In the genomic region with DNA sequence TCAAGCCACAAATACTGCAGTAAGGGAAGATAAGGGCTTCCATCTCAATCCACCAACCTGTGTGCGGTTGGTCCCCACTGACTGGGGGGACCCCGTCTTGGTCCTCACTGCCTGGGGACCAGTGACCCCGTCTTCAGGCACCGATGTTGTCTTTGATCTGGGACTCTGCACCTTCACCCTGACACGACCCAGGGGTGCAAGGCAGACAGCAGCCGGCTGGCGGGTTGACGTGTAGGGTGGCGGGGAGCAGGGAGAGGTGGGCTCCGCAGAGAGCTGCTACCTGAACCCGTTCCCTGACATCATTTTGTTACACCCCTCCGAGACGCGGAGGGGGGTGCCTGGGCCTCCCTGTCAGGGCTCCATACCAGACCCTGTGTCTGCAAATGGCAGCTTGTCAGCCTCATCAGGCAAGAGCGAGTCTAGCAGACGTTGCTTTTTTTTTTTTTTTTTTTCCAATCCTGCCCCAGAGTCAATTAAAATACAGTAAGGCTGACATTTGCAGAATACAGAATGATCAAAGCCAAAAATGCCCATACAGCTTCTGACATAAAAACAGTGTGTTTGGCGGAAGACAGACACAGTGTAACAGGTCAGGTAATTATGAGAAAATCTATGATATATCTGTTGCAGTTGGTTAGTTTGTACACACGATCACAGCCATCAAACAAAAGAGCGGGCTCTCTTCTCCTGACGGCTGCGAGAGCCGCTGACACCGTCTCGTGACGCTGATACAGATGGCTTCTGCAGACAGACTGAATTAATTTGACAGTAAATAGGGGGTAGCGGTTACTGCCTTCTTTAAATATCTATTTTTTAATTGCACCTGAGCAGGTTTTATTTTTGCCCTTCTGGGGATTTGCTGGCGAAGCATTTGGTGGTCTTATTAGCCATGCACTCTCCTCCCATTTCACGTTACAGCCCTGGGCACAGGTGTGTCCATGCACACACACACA, we compare ENCODE assay signal across 21 cellular contexts.
DNase-seq lines count a peak whose midpoint lies in the region; ATAC-seq, FAIRE-seq and TF ChIP-seq lines count a peak whose summit lies in the region.
"Had no signal": no experiment of that assay in that cellular context is flagged by ENCODE, and none has a peak within 500 bp of the region (broad histone marks: within the 10 kb centered on the region; RNA-seq: fewer than 3 reads in every experiment).

No MANE protein-coding gene starts in this region.

- H3K27me3 ChIP-seq in H1 (replicated peaks in 1 of 4; ENCODE audit: control insufficient read depth in 3 of 4, extremely low read depth in 1 of 4, insufficient read depth in 3 of 4, low read length in 3 of 4) (no peaks in the 10 kb centered on the region), spleen (replicated peaks in 1 of 7) (peaks cover 0 to 3% (median 0%) of the 10 kb centered on the region in 7 donors), body of pancreas (no peaks in the 10 kb centered on the region), adrenal gland (no peaks in the 10 kb centered on the region)
- H3K27me3 ChIP-seq: SJSA1 had no signal

- no peak overlapping the region for H2BK120ac ChIP-seq in H1 (replicated peaks; ENCODE audit: low read depth, low read length)

- H3K36me3 ChIP-seq in H1 (ENCODE audit: control insufficient read depth in 2 of 4, insufficient read depth in 4 of 4, low read length in 3 of 4): no peaks in the 10 kb centered on the region
- no peaks in the 10 kb centered on the region for H3K36me3 ChIP-seq in spleen
- no peaks in the 10 kb centered on the region for H3K36me3 ChIP-seq in body of pancreas (replicated peaks in 1 of 2; ENCODE audit: insufficient read depth in 1 of 2, low read depth in 2 of 2)
- no peaks in the 10 kb centered on the region for H3K36me3 ChIP-seq in adrenal gland (replicated peaks in 1 of 2)
- H3K36me3 ChIP-seq: neutrophil, SJSA1 had no signal

- TF ChIP-seq CTCF in H1 (IDR thresholded peaks at IDR 0.05; ENCODE audit: control extremely low read depth in 1 of 3, insufficient read depth in 1 of 3, low read depth in 1 of 3, low read length in 3 of 3) (no peak), spleen (IDR thresholded peaks at IDR 0.05 in 8 of 11, conservative IDR thresholded peaks at IDR 0.05 in 3 of 11) (no peak), body of pancreas (IDR thresholded peaks at IDR 0.05) (no peak), adrenal gland (IDR thresholded peaks at IDR 0.05) (no peak)

- H3K23ac ChIP-seq in H1 (ENCODE audit: insufficient read length): no peak overlapping the region

- peaks cover 8% of the 10 kb centered on the region for H3K9me3 Mint-ChIP-seq in activated CD8-positive, alpha-beta T cell treated with anti-CD3 and anti-CD28 coated beads, Interleukin-2, amount 10 ng/mL, durations not matched to agents 7 days and 5 days (ENCODE audit: insufficient read depth)

- H3K18ac ChIP-seq in H1 (ENCODE audit: extremely low read depth, low read length): peak overlapping the region; percentile 24; the same call in 1 of the 2 replicates

- CTCF ChIA-PET in activated CD8-positive, alpha-beta T cell treated with anti-CD3 and anti-CD28 coated beads, Interleukin-2, amount 10 ng/mL, durations not matched to agents 7 days and 5 days (lab: Charles Lee): no interaction called here
- CTCF ChIA-PET in H1 (lab: Charles Lee; ENCODE audit: partially characterized antibody): no interaction called here

- no peak overlapping the region for H4K91ac ChIP-seq in H1 (replicated peaks; ENCODE audit: insufficient read length, low read length)

- no peaks in the 10 kb centered on the region for H3K23me2 ChIP-seq in H1 (ENCODE audit: low read depth, low read length)

- no peak overlapping the region for H4K8ac ChIP-seq in H1 (ENCODE audit: extremely low read depth, insufficient read depth, low read length)

- H3K79me1 ChIP-seq in H1 (ENCODE audit: low read depth, low read length): no peaks in the 10 kb centered on the region

- no peak overlapping the region for H3K27ac ChIP-seq in H1 (ENCODE audit: low read depth, low read length)
- no peak overlapping the region for H3K27ac ChIP-seq in spleen
- H3K27ac ChIP-seq in body of pancreas: no peak overlapping the region
- no peak overlapping the region for H3K27ac ChIP-seq in adrenal gland
- H3K27ac ChIP-seq: neutrophil, PC-9, SJSA1 had no signal

- no peaks in the 10 kb centered on the region for H4K20me1 ChIP-seq in H1 (replicated peaks in 1 of 2; ENCODE audit: control insufficient read depth in 1 of 2, insufficient read depth in 2 of 2, low read length in 2 of 2)

- FAIRE-seq in H1 (lab: Jason Lieb, UNC): no peak
- FAIRE-seq: A204.1 had no signal

- H2AK5ac ChIP-seq in H1 (ENCODE audit: low read depth, low read length): no peak overlapping the region

- intact Hi-C loops in spleen (cut with DNase I; ENCODE audit: low total_unique reads) (no loop called here), body of pancreas (cut with DNase I) (no loop called here), adrenal gland (cut with DNase I) (no loop called here)

- TF ChIP-seq POLR2A in H1 (IDR thresholded peaks at IDR 0.05; ENCODE audit: control extremely low read depth in 1 of 2, low read depth in 2 of 2, low read length in 2 of 2) (no peak), spleen (IDR thresholded peaks at IDR 0.05) (no peak), body of pancreas (IDR thresholded peaks at IDR 0.05) (no peak), adrenal gland (IDR thresholded peaks at IDR 0.05) (no peak)

- peak overlapping the region; percentile 61; the same call in 1 of the 2 replicates for H2BK15ac ChIP-seq in H1 (ENCODE audit: low read length)

- peaks cover 6 to 7% of the 10 kb centered on the region in 2 experiments; a peak in 3 of 4 replicates for H3K9me3 ChIP-seq in H1 (ENCODE audit: insufficient read depth in 2 of 2, low read depth in 1 of 2, low read length in 1 of 2)
- peaks cover 3 to 42% (median 13%) of the 10 kb centered on the region in 8 donors for H3K9me3 ChIP-seq in spleen
- peaks cover 0 to 23% (median 0%) of the 10 kb centered on the region in 3 donors for H3K9me3 ChIP-seq in body of pancreas
- peaks cover 0 to 8% (median 0%) of the 10 kb centered on the region in 3 donors for H3K9me3 ChIP-seq in adrenal gland (replicated peaks in 1 of 3)
- H3K9me3 ChIP-seq: SJSA1 had no signal

- WGBS in H1 (ENCODE audit: extremely low coverage in 1 of 2, insufficient coverage in 1 of 2, insufficient read length in 1 of 2, insufficient replicate concordance in 2 of 2, low coverage in 1 of 2, low lambda C conversion rate in 2 of 2, missing lambda C conversion rate in 1 of 2), 2 experiments: 90% methylated on average over 27 of the region's 28 CpGs; no CpG with 5 or more reads in 1 of the 2 experiments
- WGBS in spleen, 5 donors: 67 to 76% (median 71%) methylated on average over 26 to 28 of the region's 28 CpGs
- 37 to 48% methylated on average over 28 of the region's 28 CpGs for WGBS in body of pancreas, 2 donors
- 41 to 52% (median 50%) methylated on average over 28 of the region's 28 CpGs for WGBS in adrenal gland, 4 donors

- DNase-seq in activated T-cell treated with anti-CD3 and anti-CD28 coated beads, Interleukin-2, amount 50 U/mL, for 1 hour: peak; percentile 21
- DNase-seq in activated T-cell treated with anti-CD3 and anti-CD28 coated beads, Interleukin-2, amount 50 U/mL, for 48 hours: no peak
- DNase-seq in activated CD8-positive, alpha-beta T cell treated with anti-CD3 and anti-CD28 coated beads, Interleukin-2, amount 10 ng/mL, durations not matched to agents 7 days and 5 days: no peak
- DNase-seq in H1 (ENCODE audit: low read depth in 1 of 2, low spot score in 2 of 2) (no peak), spleen (peak; percentile 27), body of pancreas (no peak), adrenal gland (no peak), DMS79 (lab: John Stamatoyannopoulos, UW) (no peak)
- DNase-seq: amygdala, dermis blood vessel endothelial cell, Karpas-422, left ventricle myocardium superior, NCI-H1930, NCI-H226, NCI-H774, PC-9, T-helper 9 cell had no signal

- peak overlapping the region; percentile 90 for H3K27ac Mint-ChIP-seq in activated CD8-positive, alpha-beta T cell treated with anti-CD3 and anti-CD28 coated beads, Interleukin-2, amount 10 ng/mL, durations not matched to agents 7 days and 5 days
- H3K27ac Mint-ChIP-seq: B cell had no signal

- peak overlapping the region; percentile 46 for H3K4me3 Mint-ChIP-seq in activated CD8-positive, alpha-beta T cell treated with anti-CD3 and anti-CD28 coated beads, Interleukin-2, amount 10 ng/mL, durations not matched to agents 7 days and 5 days
- H3K4me3 Mint-ChIP-seq: B cell had no signal

- no peak overlapping the region for H3K4me3 ChIP-seq in H1 (ENCODE audit: extremely low read depth in 1 of 4, insufficient read depth in 2 of 4, low read depth in 3 of 4, low read length in 4 of 4)
- H3K4me3 ChIP-seq in spleen: no peak overlapping the region
- H3K4me3 ChIP-seq in body of pancreas: no peak overlapping the region
- no peak overlapping the region for H3K4me3 ChIP-seq in adrenal gland
- H3K4me3 ChIP-seq: PC-9, SJSA1 had no signal

- no peak overlapping the region; the same call in 1 of the 2 replicates for H2BK5ac ChIP-seq in H1 (ENCODE audit: low read depth, low read length)

- 0 out of 2 replicates have a peak overlapping the region, but pooled peaks have one; percentile 14 for H2AFZ ChIP-seq in H1 (ENCODE audit: low read length)
- H2AFZ ChIP-seq: PC-9 had no signal

- POLR2A ChIA-PET in activated CD8-positive, alpha-beta T cell treated with anti-CD3 and anti-CD28 coated beads, Interleukin-2, amount 10 ng/mL, durations not matched to agents 7 days and 5 days (lab: Charles Lee): no interaction called here
- POLR2A ChIA-PET in H1 (lab: Charles Lee; ENCODE audit: partially characterized antibody): no interaction called here

- H3K4me1 ChIP-seq in H1 (replicated peaks in 1 of 4; ENCODE audit: control insufficient read depth in 3 of 4, insufficient read depth in 4 of 4, low read length in 3 of 4): no peaks in the 10 kb centered on the region; a peak in 1 of 7 replicates
- no peaks in the 10 kb centered on the region for H3K4me1 ChIP-seq in spleen
- H3K4me1 ChIP-seq in body of pancreas: no peaks in the 10 kb centered on the region
- H3K4me1 ChIP-seq in adrenal gland (replicated peaks in 1 of 2): no peaks in the 10 kb centered on the region
- H3K4me1 ChIP-seq: SJSA1 had no signal

- no peak overlapping the region for H3K56ac ChIP-seq in H1 (replicated peaks; ENCODE audit: insufficient read length, low read depth, low read length)

- H3K79me2 ChIP-seq in H1 (ENCODE audit: control insufficient read depth in 1 of 2, insufficient read depth in 2 of 2, low read length in 2 of 2): no peaks in the 10 kb centered on the region

- no peaks in the 10 kb centered on the region for H3K36me3 Mint-ChIP-seq in activated CD8-positive, alpha-beta T cell treated with anti-CD3 and anti-CD28 coated beads, Interleukin-2, amount 10 ng/mL, durations not matched to agents 7 days and 5 days (ENCODE audit: low read depth)

- no peak overlapping the region for H3K4me2 ChIP-seq in H1 (ENCODE audit: insufficient read depth in 1 of 2, low read depth in 2 of 2, low read length in 2 of 2)
- H3K4me2 ChIP-seq: PC-9 had no signal

- no peak overlapping the region for H3K9ac ChIP-seq in H1 (replicated peaks in 1 of 4; ENCODE audit: extremely low read depth in 1 of 4, low read depth in 3 of 4, low read length in 3 of 4)

- peak overlapping the region; percentile 96 for H3K4ac ChIP-seq in H1 (replicated peaks; ENCODE audit: insufficient read length, low read depth, low read length)

- peaks cover 13% of the 10 kb centered on the region for H3K4me1 Mint-ChIP-seq in activated CD8-positive, alpha-beta T cell treated with anti-CD3 and anti-CD28 coated beads, Interleukin-2, amount 10 ng/mL, durations not matched to agents 7 days and 5 days (ENCODE audit: low read depth)
- H3K4me1 Mint-ChIP-seq: B cell had no signal

- TF ChIP-seq EP300 in H1 (IDR thresholded peaks at IDR 0.05; ENCODE audit: borderline replicate concordance in 1 of 2, low read depth in 2 of 2, low read length in 2 of 2): no peak

- H2BK20ac ChIP-seq in H1 (ENCODE audit: low read length): no peak overlapping the region

- no peak overlapping the region for H4K5ac ChIP-seq in H1 (ENCODE audit: insufficient read length, low read depth, low read length)

- 0 out of 2 replicates have a peak overlapping the region, but pooled peaks have one; percentile 17 for H2BK12ac ChIP-seq in H1 (ENCODE audit: low read depth, low read length)

- H3K14ac ChIP-seq in H1 (ENCODE audit: insufficient read length): no peak overlapping the region

- no peaks in the 10 kb centered on the region for H3K27me3 Mint-ChIP-seq in activated CD8-positive, alpha-beta T cell treated with anti-CD3 and anti-CD28 coated beads, Interleukin-2, amount 10 ng/mL, durations not matched to agents 7 days and 5 days (ENCODE audit: low read depth)
- H3K27me3 Mint-ChIP-seq: B cell had no signal

- ATAC-seq in activated CD8-positive, alpha-beta T cell treated with anti-CD3 and anti-CD28 coated beads, Interleukin-2, amount 10 ng/mL, durations not matched to agents 7 days and 5 days: peak; percentile 43
- no peak for ATAC-seq in body of pancreas
- ATAC-seq: left ventricle myocardium superior had no signal

- TF ChIP-seq RAD21 in H1 (IDR thresholded peaks at IDR 0.05 in 1 of 2, conservative IDR thresholded peaks at IDR 0.05 in 1 of 2; ENCODE audit: low read depth in 2 of 2, low read length in 2 of 2): no peak

Comparison
In these comparisons a context has a peak if more than half of its experiments do, and no peak if none do; other contexts are left out.
1. DNase-seq: peak in activated T-cell treated with anti-CD3 and anti-CD28 coated beads, Interleukin-2, amount 50 U/mL, for 1 hour (single experiment) and spleen (single experiment); none in activated T-cell treated with anti-CD3 and anti-CD28 coated beads, Interleukin-2, amount 50 U/mL, for 48 hours (0 of 2), activated CD8-positive, alpha-beta T cell treated with anti-CD3 and anti-CD28 coated beads, Interleukin-2, amount 10 ng/mL, durations not matched to agents 7 days and 5 days (single experiment), H1 (0 of 2), body of pancreas (0 of 4), adrenal gland (0 of 7) and DMS79 (single experiment).